Comparison of ENCODE assay signal across 8 cellular contexts in the genomic region with DNA sequence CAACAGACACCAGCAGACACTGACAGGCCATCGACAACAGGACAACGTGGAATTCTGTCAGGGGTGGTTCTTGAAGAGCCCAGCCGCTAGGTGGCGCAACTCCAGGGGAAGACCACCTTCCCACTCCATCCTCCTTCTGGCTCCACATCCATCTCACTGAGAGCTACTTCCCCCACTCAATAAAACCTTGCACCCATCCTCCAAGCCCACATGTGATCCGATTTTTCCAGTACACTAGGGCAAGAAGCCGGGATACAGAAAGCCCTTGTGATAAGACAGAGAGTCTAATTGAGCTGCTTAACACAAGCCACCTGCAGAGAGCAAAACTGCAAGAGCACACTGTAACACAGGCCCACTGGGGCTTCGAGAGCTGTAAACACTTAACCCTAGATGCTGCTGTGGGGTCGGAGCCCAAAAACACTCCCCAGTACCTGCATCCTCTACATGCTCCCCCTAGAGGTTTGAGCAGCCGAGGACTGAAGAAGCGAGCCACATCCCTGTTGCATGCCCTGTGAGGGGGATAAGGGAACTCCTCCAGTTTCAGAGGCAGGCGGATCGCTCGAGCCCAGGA. TPM values are rescaled to one million over a fixed set of nuclear protein-coding genes. Genes with fewer than 3 reads are reported as not detected.
A peak's percentile ranks its signal among the peaks of the same experiment; 100 is the strongest.
DNase-seq lines count a peak whose midpoint lies in the region; ATAC-seq and TF ChIP-seq lines count a peak whose summit lies in the region.

No MANE protein-coding gene starts in this region.

- TF ChIP-seq RAD21 in Ishikawa (IDR thresholded peaks at IDR 0.05; ENCODE audit: low read depth) = peak; percentile 24; the same call in 1 of the 2 replicates

- H3K4me3 ChIP-seq in heart left ventricle (no peak overlapping the region), WERI-Rb-1 (ENCODE audit: low read depth, low read length) (no peak overlapping the region), fibroblast of villous mesenchyme (ENCODE audit: low read depth, low read length) (no peak overlapping the region)

- no peak overlapping the region for H3K27ac ChIP-seq in heart left ventricle
- H3K27ac ChIP-seq in WERI-Rb-1 = no peak overlapping the region

- no peaks in the 10 kb centered on the region for H3K36me3 ChIP-seq in heart left ventricle
- no peaks in the 10 kb centered on the region for H3K36me3 ChIP-seq in WERI-Rb-1

- no peaks in the 10 kb centered on the region for H3K9me3 Mint-ChIP-seq in stimulated activated naive B cell treated with anti-CD40 and anti-IgM and Interleukin-4, amounts not matched to agents 10 μg/mL and 1 μg/mL and 100 μg/mL, for 72 hours

- ATAC-seq in heart left ventricle (no peak), left cardiac atrium (no peak), GM19455 (IDR thresholded peaks at IDR 0.05; ENCODE audit: unreplicated experiment) (no peak), GM21786 (IDR thresholded peaks at IDR 0.05; ENCODE audit: unreplicated experiment) (no peak)
- peak; percentile 50 for ATAC-seq in stimulated activated naive B cell treated with anti-CD40 and anti-IgM and Interleukin-4, amounts not matched to agents 10 μg/mL and 1 μg/mL and 100 μg/mL, for 72 hours (replicated peaks)

- no peak for TF ChIP-seq POLR2A in heart left ventricle (IDR thresholded peaks at IDR 0.05)

- intact Hi-C loops in heart left ventricle (cut with DNase I) = no loop called here
- intact Hi-C loops in left cardiac atrium (cut with DNase I) = no loop called here

- TF ChIP-seq CTCF in heart left ventricle (IDR thresholded peaks at IDR 0.05) (peak in 9 of 12 donors; percentile 5 to 59 (median 46)), WERI-Rb-1 (IDR thresholded peaks at IDR 0.05; ENCODE audit: low read depth, low read length) (peak; percentile 73), fibroblast of villous mesenchyme (IDR thresholded peaks at IDR 0.05; ENCODE audit: insufficient read depth, low read depth, low read length) (peak; percentile 50)

- peaks cover 12 to 17% of the 10 kb centered on the region in 2 donors for H3K27me3 Mint-ChIP-seq in stimulated activated naive B cell treated with anti-CD40 and anti-IgM and Interleukin-4, amounts not matched to agents 10 μg/mL and 1 μg/mL and 100 μg/mL, for 72 hours

- H3K4me1 ChIP-seq in heart left ventricle = no peaks in the 10 kb centered on the region

- 26 to 37% (median 33%) methylated on average over 7 to 13 of the region's 13 CpGs for WGBS in heart left ventricle, 4 donors

- no peaks in the 10 kb centered on the region for H3K36me3 Mint-ChIP-seq in stimulated activated naive B cell treated with anti-CD40 and anti-IgM and Interleukin-4, amounts not matched to agents 10 μg/mL and 1 μg/mL and 100 μg/mL, for 72 hours

- TF ChIP-seq EP300 in Ishikawa (IDR thresholded peaks at IDR 0.05; ENCODE audit: borderline replicate concordance) = no peak

- peaks cover 0 to 25% (median 0%) of the 10 kb centered on the region in 9 donors for H3K27me3 ChIP-seq in heart left ventricle
- H3K27me3 ChIP-seq in WERI-Rb-1 (ENCODE audit: insufficient read depth, low read depth, severe bottlenecking) = no peaks in the 10 kb centered on the region

- H3K4me3 Mint-ChIP-seq in stimulated activated naive B cell treated with anti-CD40 and anti-IgM and Interleukin-4, amounts not matched to agents 10 μg/mL and 1 μg/mL and 100 μg/mL, for 72 hours = no peak overlapping the region

- peak overlapping the region; percentile 56 for H3K27ac Mint-ChIP-seq in stimulated activated naive B cell treated with anti-CD40 and anti-IgM and Interleukin-4, amounts not matched to agents 10 μg/mL and 1 μg/mL and 100 μg/mL, for 72 hours

- peak in 1 of 5 donors; percentile 66 for DNase-seq in heart left ventricle
- DNase-seq in left cardiac atrium = no peak
- DNase-seq in WERI-Rb-1 = peak; percentile 38
- DNase-seq in fibroblast of villous mesenchyme (ENCODE audit: low read depth) = peak; percentile 7
- DNase-seq in stimulated activated naive B cell treated with anti-CD40 and anti-IgM and Interleukin-4, amounts not matched to agents 10 μg/mL and 1 μg/mL and 100 μg/mL, for 72 hours = peak; percentile 9

- H3K9me3 ChIP-seq in heart left ventricle = no peaks in the 10 kb centered on the region
- H3K9me3 ChIP-seq in WERI-Rb-1 (ENCODE audit: severe bottlenecking) = no peaks in the 10 kb centered on the region

- H3K4me1 Mint-ChIP-seq in stimulated activated naive B cell treated with anti-CD40 and anti-IgM and Interleukin-4, amounts not matched to agents 10 μg/mL and 1 μg/mL and 100 μg/mL, for 72 hours = peaks cover 3 to 6% of the 10 kb centered on the region in 2 donors

TF ChIP-seq in Ishikawa, 13 proteins besides CTCF, POLR2A, EP300 and RAD21:
- TF ChIP-seq, protein P1, sequence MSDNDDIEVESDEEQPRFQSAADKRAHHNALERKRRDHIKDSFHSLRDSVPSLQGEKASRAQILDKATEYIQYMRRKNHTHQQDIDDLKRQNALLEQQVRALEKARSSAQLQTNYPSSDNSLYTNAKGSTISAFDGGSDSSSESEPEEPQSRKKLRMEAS (IDR thresholded peaks at IDR 0.05) = no peak
- TF ChIP-seq NFIC (IDR thresholded peaks at IDR 0.05) = no peak
- no peak for TF ChIP-seq CREB1 (IDR thresholded peaks at IDR 0.05; ENCODE audit: low read depth)
- no peak for TF ChIP-seq YY1 (IDR thresholded peaks at IDR 0.05; ENCODE audit: low read depth)
- no peak for TF ChIP-seq TCF12 (IDR thresholded peaks at IDR 0.05; ENCODE audit: low read depth)
- TF ChIP-seq EGR1 (IDR thresholded peaks at IDR 0.05) = no peak
- TF ChIP-seq TAF1 (IDR thresholded peaks at IDR 0.05; ENCODE audit: low read depth) = no peak
- TF ChIP-seq FOXM1 (IDR thresholded peaks at IDR 0.05; ENCODE audit: borderline replicate concordance, low read depth) = no peak
- TF ChIP-seq, protein P2, sequence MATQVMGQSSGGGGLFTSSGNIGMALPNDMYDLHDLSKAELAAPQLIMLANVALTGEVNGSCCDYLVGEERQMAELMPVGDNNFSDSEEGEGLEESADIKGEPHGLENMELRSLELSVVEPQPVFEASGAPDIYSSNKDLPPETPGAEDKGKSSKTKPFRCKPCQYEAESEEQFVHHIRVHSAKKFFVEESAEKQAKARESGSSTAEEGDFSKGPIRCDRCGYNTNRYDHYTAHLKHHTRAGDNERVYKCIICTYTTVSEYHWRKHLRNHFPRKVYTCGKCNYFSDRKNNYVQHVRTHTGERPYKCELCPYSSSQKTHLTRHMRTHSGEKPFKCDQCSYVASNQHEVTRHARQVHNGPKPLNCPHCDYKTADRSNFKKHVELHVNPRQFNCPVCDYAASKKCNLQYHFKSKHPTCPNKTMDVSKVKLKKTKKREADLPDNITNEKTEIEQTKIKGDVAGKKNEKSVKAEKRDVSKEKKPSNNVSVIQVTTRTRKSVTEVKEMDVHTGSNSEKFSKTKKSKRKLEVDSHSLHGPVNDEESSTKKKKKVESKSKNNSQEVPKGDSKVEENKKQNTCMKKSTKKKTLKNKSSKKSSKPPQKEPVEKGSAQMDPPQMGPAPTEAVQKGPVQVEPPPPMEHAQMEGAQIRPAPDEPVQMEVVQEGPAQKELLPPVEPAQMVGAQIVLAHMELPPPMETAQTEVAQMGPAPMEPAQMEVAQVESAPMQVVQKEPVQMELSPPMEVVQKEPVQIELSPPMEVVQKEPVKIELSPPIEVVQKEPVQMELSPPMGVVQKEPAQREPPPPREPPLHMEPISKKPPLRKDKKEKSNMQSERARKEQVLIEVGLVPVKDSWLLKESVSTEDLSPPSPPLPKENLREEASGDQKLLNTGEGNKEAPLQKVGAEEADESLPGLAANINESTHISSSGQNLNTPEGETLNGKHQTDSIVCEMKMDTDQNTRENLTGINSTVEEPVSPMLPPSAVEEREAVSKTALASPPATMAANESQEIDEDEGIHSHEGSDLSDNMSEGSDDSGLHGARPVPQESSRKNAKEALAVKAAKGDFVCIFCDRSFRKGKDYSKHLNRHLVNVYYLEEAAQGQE (IDR thresholded peaks at IDR 0.05; ENCODE audit: low read depth) = no peak
- TF ChIP-seq TEAD4 (IDR thresholded peaks at IDR 0.05) = no peak
- TF ChIP-seq ZBTB7A (IDR thresholded peaks at IDR 0.05; ENCODE audit: low read depth) = no peak

RNA-seq across cellular contexts. Expression of a gene that starts 11.5 kb away (rescaled TPM):
- 1 to 10 TPM in 2 of 9 donors, under 1 TPM in 6, not detected in 1; 0.20 to 4.7 (median 0.34) TPM for total RNA-seq in heart left ventricle
- polyA plus RNA-seq in heart left ventricle = under 1 TPM in 1 of 2 donors, not detected in 1; 0.19 TPM
- 1 to 10 TPM; 1.1 TPM for total RNA-seq in left cardiac atrium
- total RNA-seq in fibroblast of villous mesenchyme = under 0.01 TPM in 1 of 2 replicates, not detected in the other

RNA-seq across cellular contexts. Expression of a gene that starts 58.2 kb away (rescaled TPM):
- total RNA-seq in heart left ventricle = 1 to 10 TPM in 5 of 9 donors, under 1 TPM in 4; 0.22 to 2.1 (median 1.1) TPM
- 1 to 10 TPM in 1 of 2 donors, under 1 TPM in 1; 0.30 to 1.4 TPM for polyA plus RNA-seq in heart left ventricle
- 1 to 10 TPM; 2.1 to 5.3 TPM for total RNA-seq in left cardiac atrium
- 4.8 and 14.7 TPM in 2 replicates for total RNA-seq in fibroblast of villous mesenchyme

Comparison
In these comparisons a context has a peak if more than half of its experiments do, and no peak if none do; other contexts are left out.
1. ATAC-seq: peak in stimulated activated naive B cell treated with anti-CD40 and anti-IgM and Interleukin-4, amounts not matched to agents 10 μg/mL and 1 μg/mL and 100 μg/mL, for 72 hours (2 of 2); none in heart left ventricle (0 of 4), left cardiac atrium (0 of 2), GM19455 (single experiment) and GM21786 (single experiment).
2. Peak in every context shown above with its lines, with median percentiles within 50 percentile points of each other: CTCF ChIP-seq.